18 cellular contexts compared by ENCODE assay signal in the genomic region with DNA sequence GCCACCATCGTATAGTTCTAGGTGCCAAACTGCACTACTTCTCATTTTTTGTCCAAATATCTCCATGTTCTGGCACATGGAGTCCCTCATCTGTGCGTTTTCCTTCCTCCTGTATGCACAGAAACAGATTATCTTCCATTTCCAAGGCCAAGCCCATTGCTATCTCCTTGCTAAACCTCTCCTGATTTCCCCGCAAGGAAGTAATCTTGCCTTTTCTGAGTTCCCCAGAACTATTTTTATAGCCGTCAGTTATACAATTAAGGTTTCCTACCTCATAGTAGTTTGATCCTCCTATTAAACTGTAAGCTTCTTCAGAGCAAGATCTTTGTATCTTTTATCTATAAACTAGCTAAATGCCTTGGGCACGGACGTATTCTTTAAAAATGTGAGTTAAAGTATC. TPM values are rescaled to one million over a fixed set of nuclear protein-coding genes. Genes with fewer than 3 reads are reported as not detected.
DNase-seq lines count a peak whose midpoint lies in the region; ATAC-seq and TF ChIP-seq lines count a peak whose summit lies in the region.
"Had no signal": no experiment of that assay in that cellular context is flagged by ENCODE, and none has a peak within 500 bp of the region (broad histone marks: within the 10 kb centered on the region; RNA-seq: fewer than 3 reads in every experiment).

No MANE protein-coding gene starts in this region.

- H4K8ac ChIP-seq in trophoblast cell (ENCODE audit: low read depth, low read length) = no peak overlapping the region

- no peak overlapping the region for H3K18ac ChIP-seq in trophoblast cell (ENCODE audit: low read length)

- TF ChIP-seq CTCF in RWPE2 (IDR thresholded peaks at IDR 0.05; ENCODE audit: poor library complexity, severe bottlenecking) (no peak), hepatocyte (IDR thresholded peaks at IDR 0.05; ENCODE audit: poor library complexity) (no peak)

- no peak overlapping the region for H3K14ac ChIP-seq in trophoblast cell (ENCODE audit: low read length)

- H3K79me2 ChIP-seq in hepatocyte (peaks cover 93% of the 10 kb centered on the region), trophoblast cell (ENCODE audit: control insufficient read depth, insufficient read depth, low read length, poor library complexity) (peaks cover 11% of the 10 kb centered on the region), GM23248 (ENCODE audit: insufficient read depth) (no peaks in the 10 kb centered on the region)

- H2BK12ac ChIP-seq in trophoblast cell (ENCODE audit: low read length) = no peak overlapping the region

- peaks cover 21% of the 10 kb centered on the region for H3K4me1 ChIP-seq in RWPE2 (ENCODE audit: insufficient read depth, poor library complexity, severe bottlenecking)
- H3K4me1 ChIP-seq in hepatocyte (ENCODE audit: insufficient read depth) = peaks cover 4% of the 10 kb centered on the region
- peaks cover 6 to 8% of the 10 kb centered on the region in 2 experiments for H3K4me1 ChIP-seq in trophoblast cell (ENCODE audit: control insufficient read depth in 1 of 2, insufficient read depth in 2 of 2, low read length in 2 of 2)
- H3K4me1 ChIP-seq in GM23248 (ENCODE audit: insufficient read depth) = no peaks in the 10 kb centered on the region

- H3K36me3 ChIP-seq in RWPE2 (ENCODE audit: low read depth) (peaks cover 36% of the 10 kb centered on the region), hepatocyte (replicated peaks; ENCODE audit: insufficient read depth, low read depth) (no peaks in the 10 kb centered on the region), trophoblast cell (ENCODE audit: control insufficient read depth in 1 of 2, insufficient read depth in 2 of 2, low read length in 2 of 2) (peaks cover 0 to 2% of the 10 kb centered on the region in 2 experiments), GM23248 (ENCODE audit: low read depth) (no peaks in the 10 kb centered on the region)
- H3K36me3 ChIP-seq: BLaER1 treated with 17β-estradiol and CSF1 and Interleukin-3, amounts not matched to agents 10 nM and 100 nM had no signal

- no peaks in the 10 kb centered on the region for H3K27me3 ChIP-seq in RWPE2 (ENCODE audit: insufficient read depth, poor library complexity, severe bottlenecking)
- H3K27me3 ChIP-seq in hepatocyte = no peaks in the 10 kb centered on the region
- no peaks in the 10 kb centered on the region for H3K27me3 ChIP-seq in trophoblast cell (ENCODE audit: insufficient read depth, low read length)
- peaks cover 2% of the 10 kb centered on the region; the same call in 1 of the 2 replicates for H3K27me3 ChIP-seq in GM23248 (replicated peaks; ENCODE audit: insufficient read depth)
- H3K27me3 ChIP-seq: BLaER1 treated with 17β-estradiol and CSF1 and Interleukin-3, amounts not matched to agents 10 nM and 100 nM had no signal

- ATAC-seq in RWPE2 (ENCODE audit: low read depth) = no peak
- ATAC-seq in HG02642 (IDR thresholded peaks at IDR 0.05; ENCODE audit: poor library complexity, unreplicated experiment) = no peak

- no peak overlapping the region for H4K12ac ChIP-seq in trophoblast cell (ENCODE audit: low read depth, low read length)

- no peak overlapping the region for H4K91ac ChIP-seq in trophoblast cell (ENCODE audit: low read depth, low read length)

- in situ Hi-C loops in GM23248 (cut with MboI) = no loop called here

- WGBS in hepatocyte (ENCODE audit: low lambda C conversion rate, missing lambda C conversion rate) = 69% methylated on average over 6 of the region's 6 CpGs
- WGBS in trophoblast cell (ENCODE audit: extremely low coverage, insufficient coverage, insufficient read length) = no CpG with 5 or more reads among the region's 6 CpGs
- 23 to 26% methylated on average over 6 of the region's 6 CpGs for WGBS in GM23248 (ENCODE audit: low coverage in 1 of 2, low lambda C conversion rate in 2 of 2, missing lambda C conversion rate in 2 of 2), 2 experiments

- H3K79me1 ChIP-seq in trophoblast cell (ENCODE audit: low read length) = no peaks in the 10 kb centered on the region

- no peak overlapping the region for H3K23ac ChIP-seq in trophoblast cell (ENCODE audit: low read length)

- peak; percentile 42 for DNase-seq in GDM1 (lab: John Stamatoyannopoulos, UW)
- no peak for DNase-seq in RWPE2 (ENCODE audit: low spot score)
- DNase-seq in hepatocyte (ENCODE audit: low spot score) = no peak
- DNase-seq in trophoblast cell = no peak
- no peak for DNase-seq in GM23248
- no peak for DNase-seq in NCI-H2029 (lab: John Stamatoyannopoulos, UW)
- DNase-seq: ACHN; CD4-positive, CD25-positive, alpha-beta regulatory T cell; DMS 273 treated with DMSO at 0.1 percent for 48 hours; HCEC 1CT; HFFc6; IMR-90 had no signal

- peak overlapping the region; percentile 15 for H3K27ac ChIP-seq in RWPE2 (ENCODE audit: poor library complexity, severe bottlenecking)
- H3K27ac ChIP-seq in hepatocyte = peak overlapping the region; percentile 25
- H3K27ac ChIP-seq in trophoblast cell (ENCODE audit: low read depth, low read length) = no peak overlapping the region
- no peak overlapping the region for H3K27ac ChIP-seq in GM23248
- H3K27ac ChIP-seq: BLaER1 treated with 17β-estradiol and CSF1 and Interleukin-3, amounts not matched to agents 10 nM and 100 nM; HL-60 had no signal

- no peaks in the 10 kb centered on the region for H3F3A ChIP-seq in GM23248 (ENCODE audit: insufficient read depth)

- H2BK120ac ChIP-seq in trophoblast cell (ENCODE audit: insufficient read depth, low read length, poor library complexity) = no peak overlapping the region

- no peaks in the 10 kb centered on the region for H4K20me1 ChIP-seq in hepatocyte (ENCODE audit: insufficient read depth, poor library complexity, severe bottlenecking)
- no peaks in the 10 kb centered on the region for H4K20me1 ChIP-seq in GM23248 (ENCODE audit: insufficient read depth)
- H4K20me1 ChIP-seq: BLaER1 treated with 17β-estradiol and CSF1 and Interleukin-3, amounts not matched to agents 10 nM and 100 nM had no signal

- no peak overlapping the region for H3K4me2 ChIP-seq in hepatocyte
- H3K4me2 ChIP-seq in trophoblast cell (ENCODE audit: low read length) = no peak overlapping the region
- no peak overlapping the region for H3K4me2 ChIP-seq in GM23248 (ENCODE audit: unreplicated experiment)
- H3K4me2 ChIP-seq: BLaER1 treated with 17β-estradiol and CSF1 and Interleukin-3, amounts not matched to agents 10 nM and 100 nM had no signal

- no peak overlapping the region for H2BK5ac ChIP-seq in trophoblast cell (ENCODE audit: low read depth, low read length, poor library complexity)

- H3K9me2 ChIP-seq in hepatocyte (replicated peaks; ENCODE audit: insufficient read depth) (no peaks in the 10 kb centered on the region), GM23248 (ENCODE audit: insufficient read depth) (no peaks in the 10 kb centered on the region)

- peak overlapping the region; percentile 50 for H3K4ac ChIP-seq in trophoblast cell (ENCODE audit: low read depth, low read length)

- H2AFZ ChIP-seq in hepatocyte = no peak overlapping the region
- H2AFZ ChIP-seq in trophoblast cell (ENCODE audit: insufficient read depth, low read length, poor library complexity) = no peak overlapping the region
- no peak overlapping the region for H2AFZ ChIP-seq in GM23248

- no peak overlapping the region for H3K9ac ChIP-seq in trophoblast cell (ENCODE audit: low read length)
- no peak overlapping the region for H3K9ac ChIP-seq in GM23248
- H3K9ac ChIP-seq: BLaER1 treated with 17β-estradiol and CSF1 and Interleukin-3, amounts not matched to agents 10 nM and 100 nM had no signal

- H3K9me3 ChIP-seq in RWPE2 (ENCODE audit: severe bottlenecking) = no peaks in the 10 kb centered on the region
- no peaks in the 10 kb centered on the region for H3K9me3 ChIP-seq in hepatocyte (ENCODE audit: low read depth)
- H3K9me3 ChIP-seq in trophoblast cell (ENCODE audit: insufficient read depth, low read depth, low read length) = no peaks in the 10 kb centered on the region
- no peaks in the 10 kb centered on the region for H3K9me3 ChIP-seq in GM23248 (ENCODE audit: low read depth)
- H3K9me3 ChIP-seq: BLaER1 treated with 17β-estradiol and CSF1 and Interleukin-3, amounts not matched to agents 10 nM and 100 nM had no signal

- no peak overlapping the region for H2AK5ac ChIP-seq in trophoblast cell (ENCODE audit: low read length)

- H3K4me3 ChIP-seq in RWPE2 (ENCODE audit: severe bottlenecking) (no peak overlapping the region), hepatocyte (no peak overlapping the region), trophoblast cell (ENCODE audit: low read depth, low read length) (no peak overlapping the region), GM23248 (no peak overlapping the region)
- H3K4me3 ChIP-seq: BLaER1 treated with 17β-estradiol and CSF1 and Interleukin-3, amounts not matched to agents 10 nM and 100 nM had no signal

RNA-seq across cellular contexts. Expression of gene DSG2, which starts 7.2 kb away (rescaled TPM):
- total RNA-seq in hepatocyte = 98.1 and 105 TPM in 2 replicates
- polyA plus RNA-seq in hepatocyte (67.7 and 68.1 TPM in 2 replicates), GM23248 (2016; fragmentation: Nextera tagmentation; extraction: Ambion mirVana) (0.04 TPM in 1 of 2 replicates, not detected in the other)
- 81.8 and 82.6 TPM in 2 replicates for polyA plus RNA-seq in trophoblast cell (2013)
- under 0.01 TPM in 1 of 2 replicates, not detected in the other for total RNA-seq in GM23248 (2014; rRNA removed; shearing (Covaris generic))
- total RNA-seq: HFFc6 had no signal
- polyA plus RNA-seq: CD4-positive, CD25-positive, alpha-beta regulatory T cell had no signal

RNA-seq across cellular contexts. Expression of gene DSG3, which starts 57.6 kb away (rescaled TPM):
- 0.36 and 0.43 TPM in 2 replicates for total RNA-seq in hepatocyte
- polyA plus RNA-seq in hepatocyte (0.72 TPM in 1 of 2 replicates, not detected in the other), GM23248 (2016; fragmentation: Nextera tagmentation; extraction: Ambion mirVana) (not detected in 2 replicates)
- 0.03 TPM in 2 replicates for polyA plus RNA-seq in trophoblast cell (2013)
- not detected in 2 replicates for total RNA-seq in GM23248 (2014; rRNA removed; shearing (Covaris generic))
- total RNA-seq: A172; CD4-positive, CD25-positive, alpha-beta regulatory T cell; Daoy; H4; HFFc6; IMR-90 had no signal
- polyA plus RNA-seq: CD4-positive, CD25-positive, alpha-beta regulatory T cell; IMR-90 had no signal

Comparison
In these comparisons a context has a peak if more than half of its experiments do, and no peak if none do; other contexts are left out.
1. H3K27ac ChIP-seq: peak in RWPE2 (single experiment) and hepatocyte (single experiment); none in trophoblast cell (single experiment) and GM23248 (single experiment).
2. RNA of gene DSG2, which starts 7.2 kb away (total RNA-seq): 98.1 to 105 TPM in hepatocyte; under 0.01 TPM in GM23248; every median in the first group is over 10 times any median in the second.